ENCODE assay signal across 1 cellular context in the genomic region with DNA sequence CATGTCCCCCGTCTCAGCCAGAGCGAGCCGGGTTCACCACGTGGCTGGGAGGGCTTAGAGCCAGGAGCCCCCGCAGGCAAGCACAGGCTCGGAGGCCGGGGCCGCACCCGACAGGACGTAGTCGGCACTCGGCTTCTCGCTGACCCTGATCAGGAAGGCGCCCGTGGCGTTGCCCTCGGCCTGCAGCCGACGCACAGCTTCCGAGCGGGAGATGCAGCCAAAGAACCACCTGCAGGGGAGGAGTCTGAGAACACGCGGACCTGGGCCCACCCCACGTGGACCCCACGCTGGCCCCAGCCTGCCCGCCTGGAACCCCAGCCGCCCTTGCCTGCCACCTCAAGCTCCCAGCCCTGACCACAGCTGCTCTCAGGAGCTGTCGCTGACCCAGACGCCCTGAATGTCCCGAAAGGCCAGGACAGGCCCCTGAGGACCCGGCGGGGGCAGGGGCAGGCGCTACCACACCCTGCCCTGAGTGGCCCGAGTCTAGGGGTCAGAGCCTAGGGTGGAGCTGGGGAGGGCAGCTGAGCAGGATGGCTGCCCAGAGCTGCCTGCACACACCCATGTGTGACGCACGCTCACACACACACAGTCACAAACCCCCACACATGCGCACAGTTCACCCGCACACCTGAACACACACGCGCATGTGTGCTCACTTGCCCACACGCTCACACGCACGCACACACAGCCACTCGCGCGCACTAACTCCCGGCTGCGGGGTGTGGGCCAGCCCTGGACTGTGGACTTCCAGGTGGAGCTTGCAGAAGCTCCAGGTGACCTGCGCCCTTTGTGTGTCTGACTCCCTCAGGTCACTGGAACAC.
TF ChIP-seq lines count a peak whose summit lies in the region.

No MANE protein-coding gene starts in this region.

TF ChIP-seq in HepG2, 621 proteins besides CTCF, POLR2A, EP300 and RAD21 (continued from another document and continues in another):
- TF ChIP-seq, protein P1, sequence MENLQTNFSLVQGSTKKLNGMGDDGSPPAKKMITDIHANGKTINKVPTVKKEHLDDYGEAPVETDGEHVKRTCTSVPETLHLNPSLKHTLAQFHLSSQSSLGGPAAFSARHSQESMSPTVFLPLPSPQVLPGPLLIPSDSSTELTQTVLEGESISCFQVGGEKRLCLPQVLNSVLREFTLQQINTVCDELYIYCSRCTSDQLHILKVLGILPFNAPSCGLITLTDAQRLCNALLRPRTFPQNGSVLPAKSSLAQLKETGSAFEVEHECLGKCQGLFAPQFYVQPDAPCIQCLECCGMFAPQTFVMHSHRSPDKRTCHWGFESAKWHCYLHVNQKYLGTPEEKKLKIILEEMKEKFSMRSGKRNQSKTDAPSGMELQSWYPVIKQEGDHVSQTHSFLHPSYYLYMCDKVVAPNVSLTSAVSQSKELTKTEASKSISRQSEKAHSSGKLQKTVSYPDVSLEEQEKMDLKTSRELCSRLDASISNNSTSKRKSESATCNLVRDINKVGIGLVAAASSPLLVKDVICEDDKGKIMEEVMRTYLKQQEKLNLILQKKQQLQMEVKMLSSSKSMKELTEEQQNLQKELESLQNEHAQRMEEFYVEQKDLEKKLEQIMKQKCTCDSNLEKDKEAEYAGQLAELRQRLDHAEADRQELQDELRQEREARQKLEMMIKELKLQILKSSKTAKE (CRISPR knock-in tag; IDR thresholded peaks at IDR 0.05; ENCODE audit: borderline replicate concordance): no peak
- TF ChIP-seq, protein P2, sequence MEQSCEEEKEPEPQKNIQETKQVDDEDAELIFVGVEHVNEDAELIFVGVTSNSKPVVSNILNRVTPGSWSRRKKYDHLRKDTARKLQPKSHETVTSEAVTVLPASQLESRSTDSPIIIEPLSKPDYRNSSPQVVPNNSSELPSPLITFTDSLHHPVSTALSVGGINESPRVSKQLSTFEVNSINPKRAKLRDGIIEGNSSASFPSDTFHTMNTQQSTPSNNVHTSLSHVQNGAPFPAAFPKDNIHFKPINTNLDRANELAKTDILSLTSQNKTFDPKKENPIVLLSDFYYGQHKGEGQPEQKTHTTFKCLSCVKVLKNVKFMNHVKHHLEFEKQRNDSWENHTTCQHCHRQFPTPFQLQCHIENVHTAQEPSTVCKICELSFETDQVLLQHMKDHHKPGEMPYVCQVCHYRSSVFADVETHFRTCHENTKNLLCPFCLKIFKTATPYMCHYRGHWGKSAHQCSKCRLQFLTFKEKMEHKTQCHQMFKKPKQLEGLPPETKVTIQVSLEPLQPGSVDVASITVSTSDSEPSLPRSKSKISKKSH (CRISPR knock-in tag; IDR thresholded peaks at IDR 0.05; ENCODE audit: borderline replicate concordance): peak; percentile 21; the same call in 1 of the 2 replicates
- TF ChIP-seq SP4 (CRISPR knock-in tag; IDR thresholded peaks at IDR 0.05): 0 out of 2 replicates have a peak, but pooled peaks have one; percentile 16
- no peak for TF ChIP-seq KDM3A (CRISPR knock-in tag; IDR thresholded peaks at IDR 0.05; ENCODE audit: low read depth)
- TF ChIP-seq SRY (CRISPR knock-in tag; IDR thresholded peaks at IDR 0.05): 0 out of 2 replicates have a peak, but pooled peaks have one; percentile 49
- TF ChIP-seq, protein P3, sequence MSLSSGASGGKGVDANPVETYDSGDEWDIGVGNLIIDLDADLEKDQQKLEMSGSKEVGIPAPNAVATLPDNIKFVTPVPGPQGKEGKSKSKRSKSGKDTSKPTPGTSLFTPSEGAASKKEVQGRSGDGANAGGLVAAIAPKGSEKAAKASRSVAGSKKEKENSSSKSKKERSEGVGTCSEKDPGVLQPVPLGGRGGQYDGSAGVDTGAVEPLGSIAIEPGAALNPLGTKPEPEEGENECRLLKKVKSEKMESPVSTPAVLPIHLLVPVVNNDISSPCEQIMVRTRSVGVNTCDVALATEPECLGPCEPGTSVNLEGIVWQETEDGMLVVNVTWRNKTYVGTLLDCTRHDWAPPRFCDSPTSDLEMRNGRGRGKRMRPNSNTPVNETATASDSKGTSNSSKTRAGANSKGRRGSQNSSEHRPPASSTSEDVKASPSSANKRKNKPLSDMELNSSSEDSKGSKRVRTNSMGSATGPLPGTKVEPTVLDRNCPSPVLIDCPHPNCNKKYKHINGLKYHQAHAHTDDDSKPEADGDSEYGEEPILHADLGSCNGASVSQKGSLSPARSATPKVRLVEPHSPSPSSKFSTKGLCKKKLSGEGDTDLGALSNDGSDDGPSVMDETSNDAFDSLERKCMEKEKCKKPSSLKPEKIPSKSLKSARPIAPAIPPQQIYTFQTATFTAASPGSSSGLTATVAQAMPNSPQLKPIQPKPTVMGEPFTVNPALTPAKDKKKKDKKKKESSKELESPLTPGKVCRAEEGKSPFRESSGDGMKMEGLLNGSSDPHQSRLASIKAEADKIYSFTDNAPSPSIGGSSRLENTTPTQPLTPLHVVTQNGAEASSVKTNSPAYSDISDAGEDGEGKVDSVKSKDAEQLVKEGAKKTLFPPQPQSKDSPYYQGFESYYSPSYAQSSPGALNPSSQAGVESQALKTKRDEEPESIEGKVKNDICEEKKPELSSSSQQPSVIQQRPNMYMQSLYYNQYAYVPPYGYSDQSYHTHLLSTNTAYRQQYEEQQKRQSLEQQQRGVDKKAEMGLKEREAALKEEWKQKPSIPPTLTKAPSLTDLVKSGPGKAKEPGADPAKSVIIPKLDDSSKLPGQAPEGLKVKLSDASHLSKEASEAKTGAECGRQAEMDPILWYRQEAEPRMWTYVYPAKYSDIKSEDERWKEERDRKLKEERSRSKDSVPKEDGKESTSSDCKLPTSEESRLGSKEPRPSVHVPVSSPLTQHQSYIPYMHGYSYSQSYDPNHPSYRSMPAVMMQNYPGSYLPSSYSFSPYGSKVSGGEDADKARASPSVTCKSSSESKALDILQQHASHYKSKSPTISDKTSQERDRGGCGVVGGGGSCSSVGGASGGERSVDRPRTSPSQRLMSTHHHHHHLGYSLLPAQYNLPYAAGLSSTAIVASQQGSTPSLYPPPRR (CRISPR knock-in tag; IDR thresholded peaks at IDR 0.05; ENCODE audit: borderline replicate concordance): no peak
- TF ChIP-seq IKZF4 (CRISPR knock-in tag; IDR thresholded peaks at IDR 0.05; ENCODE audit: borderline replicate concordance, low read depth, not compliant biosample characterization): no peak
- no peak for TF ChIP-seq HMG20B (CRISPR knock-in tag; conservative IDR thresholded peaks at IDR 0.05)
- no peak for TF ChIP-seq ATAD3A (CRISPR knock-in tag; IDR thresholded peaks at IDR 0.05)
- TF ChIP-seq FOXA3 (CRISPR knock-in tag; IDR thresholded peaks at IDR 0.05): no peak
- TF ChIP-seq CENPX (CRISPR knock-in tag; IDR thresholded peaks at IDR 0.05): no peak
- no peak for TF ChIP-seq ZNF34 (CRISPR knock-in tag; IDR thresholded peaks at IDR 0.05; ENCODE audit: borderline replicate concordance)
- TF ChIP-seq ADNP (CRISPR knock-in tag; IDR thresholded peaks at IDR 0.05): no peak
- no peak for TF ChIP-seq ZNF33A (CRISPR knock-in tag; IDR thresholded peaks at IDR 0.05; ENCODE audit: borderline replicate concordance)
- TF ChIP-seq NR2F6 (IDR thresholded peaks at IDR 0.05): peak; percentile 16; the same call in 1 of the 2 replicates
- peak; percentile 62; the same call in 1 of the 2 replicates for TF ChIP-seq NR2F6 (CRISPR knock-in tag; IDR thresholded peaks at IDR 0.05)
- peak; percentile 92 for TF ChIP-seq ZNF883 (CRISPR knock-in tag; IDR thresholded peaks at IDR 0.05; ENCODE audit: not compliant biosample characterization)
- peak; percentile 60; the same call in 1 of the 2 replicates for TF ChIP-seq MAFG (CRISPR knock-in tag; IDR thresholded peaks at IDR 0.05)
- TF ChIP-seq IRX3 (CRISPR knock-in tag; IDR thresholded peaks at IDR 0.05; ENCODE audit: borderline replicate concordance, low read depth): no peak
- peak; percentile 50; the same call in 1 of the 2 replicates for TF ChIP-seq HNF4A (CRISPR knock-in tag; IDR thresholded peaks at IDR 0.05)
- TF ChIP-seq ZNF296 (CRISPR knock-in tag; conservative IDR thresholded peaks at IDR 0.05): 0 out of 2 replicates have a peak, but pooled peaks have one; percentile 45
- 0 out of 2 replicates have a peak, but pooled peaks have one; percentile 14 for TF ChIP-seq FOXO1 (CRISPR knock-in tag; IDR thresholded peaks at IDR 0.05)
- TF ChIP-seq ASH2L (IDR thresholded peaks at IDR 0.05; ENCODE audit: insufficient read length, low read depth, low read length): no peak
- no peak for TF ChIP-seq TSC22D2 (CRISPR knock-in tag; IDR thresholded peaks at IDR 0.05; ENCODE audit: borderline replicate concordance)
- TF ChIP-seq MXI1 (IDR thresholded peaks at IDR 0.05; ENCODE audit: borderline replicate concordance, low read depth, low read length): no peak
- no peak for TF ChIP-seq SOX6 (IDR thresholded peaks at IDR 0.05)
- no peak for TF ChIP-seq SOX6 (CRISPR knock-in tag; IDR thresholded peaks at IDR 0.05)
- peak; percentile 19 for TF ChIP-seq HNRNPLL (IDR thresholded peaks at IDR 0.05; ENCODE audit: low read depth, low read length, poor library complexity, severe bottlenecking)
- TF ChIP-seq JDP2 (CRISPR knock-in tag; IDR thresholded peaks at IDR 0.05; ENCODE audit: borderline replicate concordance): no peak
- TF ChIP-seq ZNF136 (CRISPR knock-in tag; IDR thresholded peaks at IDR 0.05; ENCODE audit: low read depth): no peak
- no peak; the same call in 1 of the 2 replicates for TF ChIP-seq ZNF589 (CRISPR knock-in tag; conservative IDR thresholded peaks at IDR 0.05)
- TF ChIP-seq MIER2 (CRISPR knock-in tag; IDR thresholded peaks at IDR 0.05): peak; percentile 13; the same call in 1 of the 2 replicates
- 0 out of 2 replicates have a peak, but pooled peaks have one; percentile 14 for TF ChIP-seq ZIK1 (CRISPR knock-in tag; IDR thresholded peaks at IDR 0.05; ENCODE audit: borderline replicate concordance, low read depth)
- peak; percentile 51; the same call in 1 of the 2 replicates for TF ChIP-seq FOSL2 (CRISPR knock-in tag; IDR thresholded peaks at IDR 0.05)
- TF ChIP-seq DPF2 (CRISPR knock-in tag; IDR thresholded peaks at IDR 0.05; ENCODE audit: borderline replicate concordance, low read depth): no peak
- peak; percentile 33; the same call in 1 of the 2 replicates for TF ChIP-seq TAF1 (CRISPR knock-in tag; IDR thresholded peaks at IDR 0.05)
- no peak for TF ChIP-seq ZNF720 (CRISPR knock-in tag; IDR thresholded peaks at IDR 0.05)
- TF ChIP-seq, protein P4, sequence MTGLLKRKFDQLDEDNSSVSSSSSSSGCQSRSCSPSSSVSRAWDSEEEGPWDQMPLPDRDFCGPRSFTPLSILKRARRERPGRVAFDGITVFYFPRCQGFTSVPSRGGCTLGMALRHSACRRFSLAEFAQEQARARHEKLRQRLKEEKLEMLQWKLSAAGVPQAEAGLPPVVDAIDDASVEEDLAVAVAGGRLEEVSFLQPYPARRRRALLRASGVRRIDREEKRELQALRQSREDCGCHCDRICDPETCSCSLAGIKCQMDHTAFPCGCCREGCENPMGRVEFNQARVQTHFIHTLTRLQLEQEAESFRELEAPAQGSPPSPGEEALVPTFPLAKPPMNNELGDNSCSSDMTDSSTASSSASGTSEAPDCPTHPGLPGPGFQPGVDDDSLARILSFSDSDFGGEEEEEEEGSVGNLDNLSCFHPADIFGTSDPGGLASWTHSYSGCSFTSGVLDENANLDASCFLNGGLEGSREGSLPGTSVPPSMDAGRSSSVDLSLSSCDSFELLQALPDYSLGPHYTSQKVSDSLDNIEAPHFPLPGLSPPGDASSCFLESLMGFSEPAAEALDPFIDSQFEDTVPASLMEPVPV (CRISPR knock-in tag; IDR thresholded peaks at IDR 0.05): no peak
- no peak for TF ChIP-seq ZNF10 (CRISPR knock-in tag; IDR thresholded peaks at IDR 0.05; ENCODE audit: borderline replicate concordance, low read depth)
- TF ChIP-seq, protein P5, sequence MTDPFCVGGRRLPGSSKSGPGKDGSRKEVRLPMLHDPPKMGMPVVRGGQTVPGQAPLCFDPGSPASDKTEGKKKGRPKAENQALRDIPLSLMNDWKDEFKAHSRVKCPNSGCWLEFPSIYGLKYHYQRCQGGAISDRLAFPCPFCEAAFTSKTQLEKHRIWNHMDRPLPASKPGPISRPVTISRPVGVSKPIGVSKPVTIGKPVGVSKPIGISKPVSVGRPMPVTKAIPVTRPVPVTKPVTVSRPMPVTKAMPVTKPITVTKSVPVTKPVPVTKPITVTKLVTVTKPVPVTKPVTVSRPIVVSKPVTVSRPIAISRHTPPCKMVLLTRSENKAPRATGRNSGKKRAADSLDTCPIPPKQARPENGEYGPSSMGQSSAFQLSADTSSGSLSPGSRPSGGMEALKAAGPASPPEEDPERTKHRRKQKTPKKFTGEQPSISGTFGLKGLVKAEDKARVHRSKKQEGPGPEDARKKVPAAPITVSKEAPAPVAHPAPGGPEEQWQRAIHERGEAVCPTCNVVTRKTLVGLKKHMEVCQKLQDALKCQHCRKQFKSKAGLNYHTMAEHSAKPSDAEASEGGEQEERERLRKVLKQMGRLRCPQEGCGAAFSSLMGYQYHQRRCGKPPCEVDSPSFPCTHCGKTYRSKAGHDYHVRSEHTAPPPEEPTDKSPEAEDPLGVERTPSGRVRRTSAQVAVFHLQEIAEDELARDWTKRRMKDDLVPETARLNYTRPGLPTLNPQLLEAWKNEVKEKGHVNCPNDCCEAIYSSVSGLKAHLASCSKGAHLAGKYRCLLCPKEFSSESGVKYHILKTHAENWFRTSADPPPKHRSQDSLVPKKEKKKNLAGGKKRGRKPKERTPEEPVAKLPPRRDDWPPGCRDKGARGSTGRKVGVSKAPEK (CRISPR knock-in tag; IDR thresholded peaks at IDR 0.05; ENCODE audit: borderline replicate concordance): no peak
- peak; percentile 18 for TF ChIP-seq TEAD3 (CRISPR knock-in tag; optimal IDR thresholded peaks at IDR 0.05; ENCODE audit: borderline replicate concordance)
- peak; percentile 89; the same call in 1 of the 2 replicates for TF ChIP-seq MTA1 (CRISPR knock-in tag; IDR thresholded peaks at IDR 0.05; ENCODE audit: borderline replicate concordance)
- no peak for TF ChIP-seq RELA (CRISPR knock-in tag; IDR thresholded peaks at IDR 0.05)
- no peak for TF ChIP-seq TGIF2 (CRISPR knock-in tag; IDR thresholded peaks at IDR 0.05)
- no peak for TF ChIP-seq KDM1A (CRISPR knock-in tag; IDR thresholded peaks at IDR 0.05)
- TF ChIP-seq ZNF143 (CRISPR knock-in tag; IDR thresholded peaks at IDR 0.05): no peak
- TF ChIP-seq, protein P6, sequence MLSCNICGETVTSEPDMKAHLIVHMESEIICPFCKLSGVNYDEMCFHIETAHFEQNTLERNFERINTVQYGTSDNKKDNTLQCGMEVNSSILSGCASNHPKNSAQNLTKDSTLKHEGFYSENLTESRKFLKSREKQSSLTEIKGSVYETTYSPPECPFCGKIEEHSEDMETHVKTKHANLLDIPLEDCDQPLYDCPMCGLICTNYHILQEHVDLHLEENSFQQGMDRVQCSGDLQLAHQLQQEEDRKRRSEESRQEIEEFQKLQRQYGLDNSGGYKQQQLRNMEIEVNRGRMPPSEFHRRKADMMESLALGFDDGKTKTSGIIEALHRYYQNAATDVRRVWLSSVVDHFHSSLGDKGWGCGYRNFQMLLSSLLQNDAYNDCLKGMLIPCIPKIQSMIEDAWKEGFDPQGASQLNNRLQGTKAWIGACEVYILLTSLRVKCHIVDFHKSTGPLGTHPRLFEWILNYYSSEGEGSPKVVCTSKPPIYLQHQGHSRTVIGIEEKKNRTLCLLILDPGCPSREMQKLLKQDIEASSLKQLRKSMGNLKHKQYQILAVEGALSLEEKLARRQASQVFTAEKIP (CRISPR knock-in tag; IDR thresholded peaks at IDR 0.05; ENCODE audit: borderline replicate concordance): no peak
